8 cellular contexts compared by ENCODE assay signal in genomic region chr11:63537293-63538101, GRCh38. TPM values are rescaled to one million over a fixed set of nuclear protein-coding genes. Genes with fewer than 3 reads are reported as not detected.
A peak's percentile ranks its signal among the peaks of the same experiment; 100 is the strongest.
DNase-seq lines count a peak whose midpoint lies in the region; ATAC-seq and TF ChIP-seq lines count a peak whose summit lies in the region.

No MANE protein-coding gene starts in this region.

- H3K9me3 ChIP-seq in A673 (ENCODE audit: low read depth, low read length, poor library complexity, severe bottlenecking) (no peaks in the 10 kb centered on the region), adipocyte (ENCODE audit: control insufficient read depth, low read length) (no peaks in the 10 kb centered on the region), BE2C (no peaks in the 10 kb centered on the region)

- POLR2A ChIA-PET in A673 (lab: Charles Lee; ENCODE audit: low non-redundant PET): no interaction called here

- peak overlapping the region; percentile 81 for H3K9ac ChIP-seq in adipocyte (ENCODE audit: low read length)

- DNase-seq in A673 (ENCODE audit: low spot score): no peak
- DNase-seq in adipocyte (ENCODE audit: low read depth): peak; percentile 63
- DNase-seq in left cardiac atrium: peak; percentile 81
- DNase-seq in sciatic nerve (ENCODE audit: low spot score): peak; percentile 82
- no peak for DNase-seq in BE2C

- H3K4me3 ChIP-seq in A673 (ENCODE audit: low read depth, low read length, poor library complexity, severe bottlenecking) (peak overlapping the region; percentile 37), adipocyte (ENCODE audit: low read length) (peak overlapping the region; percentile 77), BE2C (ENCODE audit: low read depth, low read length) (no peak overlapping the region; the same call in 1 of the 2 replicates)

- H3K27me3 ChIP-seq in A673 (replicated peaks; ENCODE audit: insufficient read depth, low read depth, low read length, poor library complexity) (no peaks in the 10 kb centered on the region), adipocyte (replicated peaks; ENCODE audit: control insufficient read depth, insufficient read depth, low read length) (no peaks in the 10 kb centered on the region), BE2C (no peaks in the 10 kb centered on the region)

- no peak overlapping the region for H3K27ac ChIP-seq in A673 (ENCODE audit: low read depth, low read length, poor library complexity, severe bottlenecking)

- no peak for TF ChIP-seq CTCF in A673 (conservative IDR thresholded peaks at IDR 0.05; ENCODE audit: low read depth, low read length)
- no peak for TF ChIP-seq CTCF in BE2C (IDR thresholded peaks at IDR 0.05; ENCODE audit: low read depth, low read length)

- peaks cover 7% of the 10 kb centered on the region for H3K4me1 ChIP-seq in A673 (ENCODE audit: insufficient read depth, low read length, poor library complexity, severe bottlenecking)
- peaks cover 19% of the 10 kb centered on the region for H3K4me1 ChIP-seq in adipocyte (ENCODE audit: control insufficient read depth, insufficient read depth, low read length)
- H3K4me1 ChIP-seq in BE2C: no peaks in the 10 kb centered on the region

- no TSS peak for BruUV-seq in A673 (replicated peaks; lab: Mats Ljungman, UMichigan)

- H3K36me3 ChIP-seq in A673 (ENCODE audit: insufficient read depth, low read length, poor library complexity, severe bottlenecking) (no peaks in the 10 kb centered on the region), adipocyte (ENCODE audit: control insufficient read depth, insufficient read depth, low read length, severe bottlenecking) (no peaks in the 10 kb centered on the region), BE2C (no peaks in the 10 kb centered on the region)

- intact Hi-C loops in A673 (cut with micrococcal nuclease; ENCODE audit: unreplicated experiment): no loop called here
- intact Hi-C loops in left cardiac atrium (cut with DNase I): no loop called here
- intact Hi-C loops in sciatic nerve (cut with DNase I): no loop called here

- ATAC-seq in HG03097 (IDR thresholded peaks at IDR 0.05; ENCODE audit: low FRiP score, unreplicated experiment) (peak; percentile 1), left cardiac atrium (peak; percentile 87), sciatic nerve (peak; percentile 89), HG02852 (IDR thresholded peaks at IDR 0.05; ENCODE audit: unreplicated experiment) (no peak), HG02588 (IDR thresholded peaks at IDR 0.05; ENCODE audit: unreplicated experiment) (no peak)

- CTCF ChIA-PET in A673 (lab: Charles Lee): interaction anchor here (0.5 kb wide), 1 partner anchor 769 kb away, joined by 4 read pairs; no protein-coding TSS in a partner anchor

RNA-seq across cellular contexts. Expression of gene PLAAT4, which starts 0.9 kb away (rescaled TPM):
- 0.97 and 1.0 TPM in 2 replicates for total RNA-seq in A673 (2021)
- total RNA-seq in left cardiac atrium: 10 to 100 TPM; 11.3 to 16.6 TPM
- total RNA-seq in sciatic nerve: 36.7 TPM
- not detected for polyA plus RNA-seq in BE2C (2012; ENCODE audit: insufficient read depth, insufficient read length, low read depth)

RNA-seq across cellular contexts. Expression of gene PLAAT2, which starts 25.7 kb away (rescaled TPM):
- total RNA-seq in A673 (2021) (not detected in 2 replicates), left cardiac atrium (under 1 TPM; 0.32 to 0.47 TPM), sciatic nerve (not detected)
- polyA plus RNA-seq in BE2C (2012; ENCODE audit: insufficient read depth, insufficient read length, low read depth): not detected

RNA-seq across cellular contexts. Expression of gene LGALS12, which starts 31.6 kb away (rescaled TPM):
- total RNA-seq in A673 (2021) (not detected in 2 replicates), left cardiac atrium (10 to 100 TPM; 22.0 to 32.1 TPM), sciatic nerve (9.2 TPM)
- polyA plus RNA-seq in BE2C (2012; ENCODE audit: insufficient read depth, insufficient read length, low read depth): not detected

RNA-seq across cellular contexts. Expression of gene PLAAT5, which starts 46.5 kb away (rescaled TPM):
- total RNA-seq in A673 (2021): not detected in 2 replicates
- 10 to 100 TPM in 1 of 2 donors, 1 to 10 TPM in 1; 9.3 to 15.8 TPM for total RNA-seq in left cardiac atrium
- total RNA-seq in sciatic nerve: 17.7 TPM
- polyA plus RNA-seq in BE2C (2012; ENCODE audit: insufficient read depth, insufficient read length, low read depth): not detected

Comparison
In these comparisons a context has a peak if more than half of its experiments do, and no peak if none do; other contexts are left out.
1. DNase-seq: peak in adipocyte (single experiment), left cardiac atrium (single experiment) and sciatic nerve (single experiment); none in A673 (single experiment) and BE2C (single experiment).
2. ATAC-seq: peak in HG03097 (single experiment), left cardiac atrium (2 of 2) and sciatic nerve (single experiment); none in HG02852 (single experiment) and HG02588 (single experiment).
3. RNA of gene LGALS12, which starts 31.6 kb away (total RNA-seq): 22.0 to 32.1 TPM in left cardiac atrium and 9.2 TPM in sciatic nerve (single experiment); not detected in A673; every median in the first group is over 10 times any median in the second.